In genomic region chr11:70532728-70533127, GRCh38 we compare ENCODE assay signal across 2 cellular contexts.
TF ChIP-seq lines count a peak whose summit lies in the region.

No MANE protein-coding gene starts in this region.

TF ChIP-seq in H1, 55 proteins besides CTCF, POLR2A, EP300 and RAD21:
- TF ChIP-seq USF2 (IDR thresholded peaks at IDR 0.05; ENCODE audit: low read length), result no peak
- no peak for TF ChIP-seq EGR1 (IDR thresholded peaks at IDR 0.05; ENCODE audit: borderline replicate concordance, low read depth, low read length)
- TF ChIP-seq CBX5 (IDR thresholded peaks at IDR 0.05; ENCODE audit: low read depth, low read length), result no peak
- TF ChIP-seq RBBP5 (IDR thresholded peaks at IDR 0.05; ENCODE audit: borderline replicate concordance, low read depth, low read length), result no peak
- no peak for TF ChIP-seq HDAC2 (IDR thresholded peaks at IDR 0.05; ENCODE audit: borderline replicate concordance in 1 of 2, low read depth in 2 of 2, low read length in 2 of 2)
- no peak for TF ChIP-seq KDM5A (IDR thresholded peaks at IDR 0.05; ENCODE audit: low read length)
- TF ChIP-seq NANOG (IDR thresholded peaks at IDR 0.05; ENCODE audit: insufficient read depth, low read depth, low read length, poor library complexity, severe bottlenecking), result no peak
- TF ChIP-seq NRF1 (IDR thresholded peaks at IDR 0.05; ENCODE audit: low read depth, low read length), result no peak
- no peak for TF ChIP-seq CHD7 (IDR thresholded peaks at IDR 0.05; ENCODE audit: insufficient replicate concordance, low read length)
- no peak for TF ChIP-seq RXRA (IDR thresholded peaks at IDR 0.05; ENCODE audit: insufficient read depth, low read depth, low read length)

TF ChIP-seq in neural cell, 6 proteins besides CTCF, POLR2A, EP300 and RAD21 (continued from another document):
- TF ChIP-seq REST (IDR thresholded peaks at IDR 0.05; ENCODE audit: borderline replicate concordance) (no peak), SMC3 (conservative IDR thresholded peaks at IDR 0.05; ENCODE audit: poor library complexity) (no peak), TAF1 (IDR thresholded peaks at IDR 0.05; ENCODE audit: low read depth) (no peak), EZH2 (IDR thresholded peaks at IDR 0.05; ENCODE audit: borderline replicate concordance, insufficient read depth, low read length, poor library complexity, severe bottlenecking) (no peak)
